7 cellular contexts compared by ENCODE assay signal in genomic region chr20:39049684-39050554, GRCh38.
DNase-seq lines count a peak whose midpoint lies in the region; ATAC-seq and TF ChIP-seq lines count a peak whose summit lies in the region.

No MANE protein-coding gene starts in this region.

- H3K9ac ChIP-seq in iPS-18a (ENCODE audit: low read length), result peak overlapping the region; percentile 38
- H3K9ac ChIP-seq in skeletal muscle tissue (ENCODE audit: low read depth in 1 of 3, low read length in 3 of 3), result peak overlapping the region; percentile 75 to 87 (median 81)

- peak overlapping the region; percentile 58 for H3K4me3 ChIP-seq in iPS-18a (ENCODE audit: low read length)
- peak overlapping the region; percentile 81 to 92 (median 81) for H3K4me3 ChIP-seq in skeletal muscle tissue (ENCODE audit: low read length in 3 of 3)

- H3K27ac Mint-ChIP-seq in brain, result peak overlapping the region; percentile 1 to 72 (median 53)

- peaks cover 23% of the 10 kb centered on the region for H3K27me3 ChIP-seq in iPS-18a (ENCODE audit: control insufficient read depth, insufficient read depth, low read length)
- H3K27me3 ChIP-seq in skeletal muscle tissue (ENCODE audit: control insufficient read depth in 3 of 3, insufficient read depth in 3 of 3, low read length in 3 of 3), result peaks cover 0 to 5% (median 0%) of the 10 kb centered on the region in 3 donors

- DNase-seq in GM13977 (ENCODE audit: low spot score), result peak; percentile 87
- peak; percentile 23 for DNase-seq in NCI-H1417 treated with DMSO at 0.1 percent for 48 hours (lab: John Stamatoyannopoulos, UW)
- peak; percentile 80 for DNase-seq in UCSD-AML1 (lab: John Stamatoyannopoulos, UW; ENCODE audit: unreplicated experiment)

- H3K9me3 ChIP-seq in iPS-18a (ENCODE audit: control insufficient read depth, low read depth, low read length) (no peaks in the 10 kb centered on the region), skeletal muscle tissue (ENCODE audit: control insufficient read depth in 3 of 3, low read length in 3 of 3) (no peaks in the 10 kb centered on the region)

- H3K36me3 ChIP-seq in iPS-18a (ENCODE audit: control insufficient read depth, low read depth, low read length) (no peaks in the 10 kb centered on the region), skeletal muscle tissue (ENCODE audit: control insufficient read depth in 3 of 3, insufficient read depth in 3 of 3, low read length in 3 of 3) (no peaks in the 10 kb centered on the region)

- ATAC-seq in HG02610 (IDR thresholded peaks at IDR 0.05; ENCODE audit: unreplicated experiment), result peak; percentile 81

- H3K4me3 Mint-ChIP-seq in brain, result peak overlapping the region; percentile 83 to 90 (median 84)

- H3K27me3 Mint-ChIP-seq in brain, result peaks cover 11% of the 10 kb centered on the region

- peaks cover 14% of the 10 kb centered on the region for H3K4me1 Mint-ChIP-seq in brain

- H3K36me3 Mint-ChIP-seq in brain, result no peaks in the 10 kb centered on the region

- in situ Hi-C loops in GM13977 (cut with MboI; ENCODE audit: low pct_unique_long_range_greater_than_20kb, low sequenced_read_pairs, unreplicated experiment), result loop anchor here (10.0 kb wide), 2 partner anchors 125 to 405 kb away; partner anchors contain the start of gene FAM83D

- no peaks in the 10 kb centered on the region for H3K4me1 ChIP-seq in iPS-18a (ENCODE audit: control insufficient read depth, low read depth, low read length)
- peaks cover 3 to 15% (median 13%) of the 10 kb centered on the region in 3 donors for H3K4me1 ChIP-seq in skeletal muscle tissue (ENCODE audit: control insufficient read depth in 3 of 3, insufficient read depth in 3 of 3, low read length in 3 of 3)

- no peaks in the 10 kb centered on the region for H3K9me3 Mint-ChIP-seq in brain

- H3K27ac ChIP-seq in iPS-18a (ENCODE audit: low read length), result no peak overlapping the region
- no peak overlapping the region for H3K27ac ChIP-seq in skeletal muscle tissue (ENCODE audit: low read depth, low read length)

- TF ChIP-seq CTCF in GM13977 (IDR thresholded peaks at IDR 0.05; ENCODE audit: extremely low read depth, insufficient read depth, missing control alignments), result peak; percentile 100
- peak; percentile 97 to 99 for TF ChIP-seq CTCF in brain (conservative IDR thresholded peaks at IDR 0.05)

Comparison
In these comparisons a context has a peak if more than half of its experiments do, and no peak if none do; other contexts are left out.
1. DNase-seq: peak in every context shown above with its lines; median percentile 87 in GM13977; 80 in UCSD-AML1; 23 in NCI-H1417 treated with DMSO at 0.1 percent for 48 hours.